Comparison of ENCODE assay signal across 21 cellular contexts in the genomic region with DNA sequence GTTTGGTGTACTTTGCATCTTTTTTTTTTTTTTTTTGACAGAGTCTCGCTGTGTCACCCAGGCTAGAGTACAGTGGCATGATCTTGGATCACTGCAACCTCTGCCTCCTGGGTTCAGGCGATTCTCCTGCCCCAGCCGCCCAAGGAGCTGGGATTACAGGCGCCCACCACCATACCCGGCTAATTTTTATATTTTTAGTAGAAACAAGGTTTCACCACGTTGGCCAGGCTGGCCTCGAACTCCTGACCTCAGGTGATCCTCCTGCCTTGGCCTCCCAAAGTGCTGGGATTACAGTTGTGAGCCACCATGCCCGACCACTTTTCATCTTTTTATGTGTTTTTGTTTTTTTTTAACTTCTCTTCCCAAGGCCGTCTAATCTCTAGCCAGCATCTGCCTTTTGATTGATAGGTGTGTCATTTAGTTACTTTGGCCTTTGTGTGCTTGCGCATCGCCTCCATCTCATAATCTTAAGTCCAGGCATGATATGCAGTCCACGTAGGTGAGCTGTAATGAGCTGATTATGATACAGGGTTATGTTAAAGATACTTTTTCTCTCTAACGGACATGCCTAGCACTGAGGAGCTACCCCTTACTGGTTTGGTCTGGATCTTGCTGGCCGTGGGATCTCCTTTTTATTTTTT. TPM values are rescaled to one million over a fixed set of nuclear protein-coding genes. Genes with fewer than 3 reads are reported as not detected.
"Had no signal": no experiment of that assay in that cellular context is flagged by ENCODE, and none has a peak within 500 bp of the region (broad histone marks: within the 10 kb centered on the region; RNA-seq: fewer than 3 reads in every experiment).

No MANE protein-coding gene starts in this region.

RNA-seq across cellular contexts. Expression of gene MUC12, which starts 15.0 kb away (rescaled TPM):
- total RNA-seq: activated CD8-positive, alpha-beta T cell treated with anti-CD3 and anti-CD28 coated beads, Interleukin-2, amount 10 ng/mL, durations not matched to agents 7 days and 5 days; dermis microvascular lymphatic vessel endothelial cell; fibroblast of villous mesenchyme; naive thymus-derived CD4-positive, alpha-beta T cell; pulmonary artery endothelial cell; right atrium auricular region; thoracic aorta had no signal
- polyA plus RNA-seq: naive thymus-derived CD4-positive, alpha-beta T cell; neural cell had no signal

RNA-seq across cellular contexts. Expression of gene MUC3A, which starts 35.0 kb away (rescaled TPM):
- total RNA-seq: activated CD4-positive, alpha-beta T cell treated with anti-CD3 and anti-CD28 coated beads for 36 hours; activated CD8-positive, alpha-beta memory T cell treated with anti-CD3 and anti-CD28 coated beads, Interleukin-2, amount 10 ng/mL, durations not matched to agents 7 days and 5 days; activated CD8-positive, alpha-beta T cell treated with anti-CD3 and anti-CD28 coated beads, Interleukin-2, amount 10 ng/mL, durations not matched to agents 7 days and 5 days; dermis microvascular lymphatic vessel endothelial cell; fibroblast of lung; fibroblast of villous mesenchyme; naive thymus-derived CD4-positive, alpha-beta T cell; pulmonary artery endothelial cell; T-helper 2 cell treated with Interferon-gamma antibody and Interleukin-4, amounts not matched to agents 100 ng/mL and 5 ng/mL, for 36 hours had no signal
- polyA plus RNA-seq: fibroblast of lung; immature natural killer cell; naive thymus-derived CD4-positive, alpha-beta T cell; neural cell had no signal

RNA-seq across cellular contexts. Expression of gene MUC17, which starts 35.5 kb away (rescaled TPM):
- total RNA-seq: activated CD4-positive, alpha-beta T cell treated with anti-CD3 and anti-CD28 coated beads for 36 hours; activated CD8-positive, alpha-beta memory T cell treated with anti-CD3 and anti-CD28 coated beads, Interleukin-2, amount 10 ng/mL, durations not matched to agents 7 days and 5 days; activated CD8-positive, alpha-beta T cell treated with anti-CD3 and anti-CD28 coated beads, Interleukin-2, amount 10 ng/mL, durations not matched to agents 7 days and 5 days; activated T-helper 2 cell treated with anti-CD3 and anti-CD28 coated beads, Interferon-gamma antibody, Interleukin-2, Interleukin-4, amounts not matched to agents 10 μg/mL and 5 μg/mL and 100 μg/mL, durations not matched to agents 14 hours and 24 hours and 36 hours; bronchial epithelial cell; dermis microvascular lymphatic vessel endothelial cell; fibroblast of lung; fibroblast of villous mesenchyme; kidney epithelial cell; lung; naive thymus-derived CD4-positive, alpha-beta T cell; pulmonary artery endothelial cell; right atrium auricular region; T-cell; T-helper 2 cell treated with Interferon-gamma antibody and Interleukin-4, amounts not matched to agents 100 ng/mL and 5 ng/mL, for 36 hours; thoracic aorta; upper lobe of left lung; vagina had no signal
- polyA plus RNA-seq: fibroblast of lung; immature natural killer cell; lung; naive thymus-derived CD4-positive, alpha-beta T cell; neural cell; pancreas had no signal
